9 cellular contexts compared by ENCODE assay signal in genomic region chr11:131064373-131064991, GRCh38.
DNase-seq lines count a peak whose midpoint lies in the region; ATAC-seq and TF ChIP-seq lines count a peak whose summit lies in the region.
"Had no signal": no experiment of that assay in that cellular context is flagged by ENCODE, and none has a peak within 500 bp of the region (broad histone marks: within the 10 kb centered on the region; RNA-seq: fewer than 3 reads in every experiment).

No MANE protein-coding gene starts in this region.

- ATAC-seq in GM19328 (IDR thresholded peaks at IDR 0.05; ENCODE audit: unreplicated experiment) (peak; percentile 57), HG03135 (IDR thresholded peaks at IDR 0.05; ENCODE audit: unreplicated experiment) (no peak)

- no peak overlapping the region for H3K4me3 Mint-ChIP-seq in endothelial cell (ENCODE audit: unreplicated experiment)
- H3K4me3 Mint-ChIP-seq: activated naive CD8-positive, alpha-beta T cell had no signal

- TF ChIP-seq CTCF in endothelial cell (IDR thresholded peaks at IDR 0.05; ENCODE audit: unreplicated experiment), result peak; percentile 72

- no peaks in the 10 kb centered on the region for H3K36me3 Mint-ChIP-seq in endothelial cell (ENCODE audit: low read depth, unreplicated experiment)
- H3K36me3 Mint-ChIP-seq: activated naive CD8-positive, alpha-beta T cell had no signal

- H3K27me3 Mint-ChIP-seq in endothelial cell (ENCODE audit: unreplicated experiment), result peaks cover 3% of the 10 kb centered on the region

- H3K27ac Mint-ChIP-seq in endothelial cell (ENCODE audit: unreplicated experiment), result no peak overlapping the region
- H3K27ac Mint-ChIP-seq: activated naive CD8-positive, alpha-beta T cell had no signal

- H3K4me1 Mint-ChIP-seq in endothelial cell (ENCODE audit: unreplicated experiment), result peaks cover 10% of the 10 kb centered on the region

- DNase-seq in EH (ENCODE audit: low read depth), result peak; percentile 71
- peak; percentile 72 for DNase-seq in HT1080 (ENCODE audit: low read depth)
- peak; percentile 8 to 42 for DNase-seq in SHP77 (lab: John Stamatoyannopoulos, UW)
- DNase-seq in endothelial cell (ENCODE audit: low spot score), result peak; percentile 82
- peak; percentile 79 for DNase-seq in myocyte (ENCODE audit: low read depth)
- no peak for DNase-seq in NCI-H510A treated with DMSO at 0.1 percent for 48 hours (lab: John Stamatoyannopoulos, UW)

- no peaks in the 10 kb centered on the region for H3K9me3 Mint-ChIP-seq in endothelial cell (ENCODE audit: unreplicated experiment)
